In genomic region chr5:17443333-17444125, GRCh38 we compare ENCODE assay signal across 1 cellular context.
TF ChIP-seq lines count a peak whose summit lies in the region.

No MANE protein-coding gene starts in this region.

TF ChIP-seq in K562, 482 proteins besides CTCF, POLR2A, EP300 and RAD21 (continued from another document):
- TF ChIP-seq ZBTB40 (IDR thresholded peaks at IDR 0.05): 0 out of 2 replicates have a peak, but pooled peaks have one; percentile 31
- TF ChIP-seq ZBTB40 (CRISPR knock-in tag; IDR thresholded peaks at IDR 0.05): no peak
- peak; percentile 13; the same call in 1 of the 2 replicates for TF ChIP-seq MGA (IDR thresholded peaks at IDR 0.05)
- peak; percentile 63 for TF ChIP-seq GABPA (tag; conservative IDR thresholded peaks at IDR 0.05; ENCODE audit: low read depth)
- no peak for TF ChIP-seq CLOCK (CRISPR knock-in tag; IDR thresholded peaks at IDR 0.05; ENCODE audit: borderline replicate concordance)
